Comparison of ENCODE assay signal across 23 cellular contexts in genomic region chr3:154745925-154746324, GRCh38.
DNase-seq lines count a peak whose midpoint lies in the region; ATAC-seq, FAIRE-seq and TF ChIP-seq lines count a peak whose summit lies in the region.
"Had no signal": no experiment of that assay in that cellular context is flagged by ENCODE, and none has a peak within 500 bp of the region (broad histone marks: within the 10 kb centered on the region; RNA-seq: fewer than 3 reads in every experiment).

No MANE protein-coding gene starts in this region.

- H2AFZ ChIP-seq in HepG2 (ENCODE audit: low read length): no peak overlapping the region
- H2AFZ ChIP-seq: parathyroid adenoma had no signal

- H3K9me3 ChIP-seq in HepG2 (ENCODE audit: low read length) (no peaks in the 10 kb centered on the region), right lobe of liver (no peaks in the 10 kb centered on the region), small intestine (ENCODE audit: control insufficient read depth, low read depth) (no peaks in the 10 kb centered on the region), kidney (ENCODE audit: control insufficient read depth in 1 of 2, low read length in 2 of 2) (no peaks in the 10 kb centered on the region)
- H3K9me3 ChIP-seq: esophagus squamous epithelium had no signal

- TF ChIP-seq POLR2A in HepG2 (IDR thresholded peaks at IDR 0.05; ENCODE audit: insufficient read depth in 1 of 2, low read depth in 2 of 2, low read length in 2 of 2) (no peak), right lobe of liver (IDR thresholded peaks at IDR 0.05) (no peak)

- H3K27me3 Mint-ChIP-seq in mesothelial cell of epicardium (ENCODE audit: low read depth): no peaks in the 10 kb centered on the region
- H3K27me3 Mint-ChIP-seq: activated T-helper 17 cell treated with anti-CD3 and anti-CD28 coated beads, Interleukin-2, amount 50 U/mL, for 72 hours; B cell; naive thymus-derived CD4-positive, alpha-beta T cell had no signal

- H3K4me1 Mint-ChIP-seq in mesothelial cell of epicardium: no peaks in the 10 kb centered on the region
- H3K4me1 Mint-ChIP-seq: activated T-helper 17 cell treated with anti-CD3 and anti-CD28 coated beads, Interleukin-2, amount 50 U/mL, for 72 hours; B cell; WTC11 had no signal

- no peaks in the 10 kb centered on the region for H3K79me2 ChIP-seq in HepG2 (ENCODE audit: insufficient read depth, low read length)
- H3K79me2 ChIP-seq: parathyroid adenoma had no signal

- H3K4me1 ChIP-seq in HepG2 (ENCODE audit: insufficient read depth, low read length): no peaks in the 10 kb centered on the region
- no peaks in the 10 kb centered on the region for H3K4me1 ChIP-seq in right lobe of liver
- H3K4me1 ChIP-seq in small intestine (ENCODE audit: control insufficient read depth in 2 of 2, insufficient read depth in 1 of 2, low read depth in 1 of 2, low read length in 1 of 2): no peaks in the 10 kb centered on the region
- H3K4me1 ChIP-seq in kidney (ENCODE audit: control insufficient read depth in 1 of 2, insufficient read depth in 1 of 2, low read depth in 1 of 2, low read length in 2 of 2): no peaks in the 10 kb centered on the region
- H3K4me1 ChIP-seq: esophagus squamous epithelium, parathyroid adenoma had no signal

- H3K27ac ChIP-seq in HepG2 (ENCODE audit: extremely low read length, insufficient read depth, low read length) (no peak overlapping the region), right lobe of liver (no peak overlapping the region), brain microvascular endothelial cell (no peak overlapping the region), small intestine (ENCODE audit: low read depth in 1 of 2, low read length in 1 of 2) (no peak overlapping the region), kidney (ENCODE audit: low read depth in 2 of 2, low read length in 2 of 2) (no peak overlapping the region)
- H3K27ac ChIP-seq: esophagus squamous epithelium, parathyroid adenoma had no signal

- CTCF ChIA-PET in HepG2 (lab: Yijun Ruan, JAX; ENCODE audit: low intra/inter-chr PET ratio, low total read pairs): no interaction called here

- intact Hi-C loops in HepG2 (cut with micrococcal nuclease; ENCODE audit: unreplicated experiment): no loop called here
- intact Hi-C loops in right lobe of liver (cut with DNase I): no loop called here
- intact Hi-C loops in kidney (cut with DNase I): no loop called here

- H3K36me3 Mint-ChIP-seq in mesothelial cell of epicardium: peaks cover 3% of the 10 kb centered on the region

- H3K27me3 ChIP-seq in HepG2 (ENCODE audit: control insufficient read depth in 1 of 2, insufficient read depth in 2 of 2, low read length in 2 of 2) (no peaks in the 10 kb centered on the region), right lobe of liver (no peaks in the 10 kb centered on the region), brain microvascular endothelial cell (replicated peaks) (no peaks in the 10 kb centered on the region), small intestine (ENCODE audit: control insufficient read depth in 2 of 2, insufficient read depth in 2 of 2, low read length in 2 of 2) (no peaks in the 10 kb centered on the region)
- H3K27me3 ChIP-seq: esophagus squamous epithelium had no signal

- no peak overlapping the region for H3K4me3 ChIP-seq in HepG2 (replicated peaks in 1 of 3; ENCODE audit: insufficient read depth in 1 of 3, low read depth in 2 of 3, low read length in 3 of 3)
- H3K4me3 ChIP-seq in right lobe of liver: no peak overlapping the region
- H3K4me3 ChIP-seq in brain microvascular endothelial cell (ENCODE audit: low read depth, low read length): no peak overlapping the region
- no peak overlapping the region for H3K4me3 ChIP-seq in small intestine (ENCODE audit: low read depth in 1 of 2, low read length in 2 of 2)
- no peak overlapping the region for H3K4me3 ChIP-seq in kidney (ENCODE audit: low read length in 2 of 2)
- H3K4me3 ChIP-seq: esophagus squamous epithelium, lung had no signal

- ATAC-seq in HepG2: no peak
- ATAC-seq in right lobe of liver: no peak
- no peak for ATAC-seq in HG02759 (IDR thresholded peaks at IDR 0.05; ENCODE audit: unreplicated experiment)
- ATAC-seq: activated T-helper 17 cell treated with anti-CD3 and anti-CD28 coated beads, Interleukin-2, amount 50 U/mL, for 72 hours; naive thymus-derived CD4-positive, alpha-beta T cell; WTC11 had no signal

- no peak overlapping the region for H3K9ac ChIP-seq in HepG2 (ENCODE audit: insufficient read depth, low read depth, low read length)
- H3K9ac ChIP-seq in kidney (ENCODE audit: low read length in 2 of 2): no peak overlapping the region
- H3K9ac ChIP-seq: parathyroid adenoma had no signal

- in situ Hi-C loops in HepG2 (cut with HindIII; ENCODE audit: extremely low pct_ligation_motif_present, low pct_unique_long_range_greater_than_20kb) (no loop called here), brain microvascular endothelial cell (cut with HindIII; ENCODE audit: low pct_ligation_motif_present, low sequenced_read_pairs) (no loop called here)

- 0% methylated on average over 1 of the region's 1 CpG for WGBS in HepG2 (ENCODE audit: low lambda C conversion rate)
- 23% methylated on average over 1 of the region's 1 CpG for WGBS in right lobe of liver (ENCODE audit: insufficient coverage, low coverage, low lambda C conversion rate, missing lambda C conversion rate)
- WGBS in small intestine, 3 donors: 19 to 38% (median 30%) methylated on average over 1 of the region's 1 CpG

- H3K27ac Mint-ChIP-seq in mesothelial cell of epicardium: no peak overlapping the region
- H3K27ac Mint-ChIP-seq: activated T-helper 17 cell treated with anti-CD3 and anti-CD28 coated beads, Interleukin-2, amount 50 U/mL, for 72 hours; B cell; naive thymus-derived CD4-positive, alpha-beta T cell; WTC11 had no signal

- TF ChIP-seq RAD21 in HepG2 (CRISPR knock-in tag; IDR thresholded peaks at IDR 0.05): no peak

- TF ChIP-seq CTCF in HepG2 (CRISPR knock-in tag; IDR thresholded peaks at IDR 0.05) (no peak), right lobe of liver (IDR thresholded peaks at IDR 0.05) (no peak), brain microvascular endothelial cell (IDR thresholded peaks at IDR 0.05; ENCODE audit: low read depth, low read length, missing control alignments) (peak; percentile 48), mesothelial cell of epicardium (IDR thresholded peaks at IDR 0.05; ENCODE audit: unreplicated experiment) (no peak), kidney (IDR thresholded peaks at IDR 0.05; ENCODE audit: borderline replicate concordance, extremely low read depth, insufficient read depth) (no peak)

- H3K36me3 ChIP-seq in HepG2 (replicated peaks in 1 of 2; ENCODE audit: control insufficient read depth in 1 of 2, insufficient read depth in 2 of 2, low read length in 2 of 2) (no peaks in the 10 kb centered on the region), right lobe of liver (no peaks in the 10 kb centered on the region), brain microvascular endothelial cell (replicated peaks) (no peaks in the 10 kb centered on the region), small intestine (ENCODE audit: control insufficient read depth in 2 of 2, insufficient read depth in 2 of 2, low read length in 2 of 2) (no peaks in the 10 kb centered on the region), kidney (ENCODE audit: control insufficient read depth in 1 of 2, insufficient read depth in 2 of 2, low read length in 2 of 2) (no peaks in the 10 kb centered on the region)
- H3K36me3 ChIP-seq: esophagus squamous epithelium had no signal

- BruUV-seq in HepG2 (replicated peaks; lab: Mats Ljungman, UMichigan): no TSS peak

- TF ChIP-seq EP300 in HepG2 (IDR thresholded peaks at IDR 0.05; ENCODE audit: low read depth in 2 of 2, low read length in 2 of 2): no peak
- TF ChIP-seq EP300 in HepG2 (CRISPR knock-in tag; IDR thresholded peaks at IDR 0.05; ENCODE audit: borderline replicate concordance): no peak

- no peaks in the 10 kb centered on the region for H4K20me1 ChIP-seq in HepG2 (ENCODE audit: insufficient read depth, low read length)

- H3K4me3 Mint-ChIP-seq in mesothelial cell of epicardium: no peak overlapping the region
- H3K4me3 Mint-ChIP-seq: activated T-helper 17 cell treated with anti-CD3 and anti-CD28 coated beads, Interleukin-2, amount 50 U/mL, for 72 hours; B cell; naive thymus-derived CD4-positive, alpha-beta T cell; WTC11 had no signal

- POLR2A ChIA-PET in HepG2 (lab: Yijun Ruan, JAX): no interaction called here

- no peak for DNase-seq in HepG2 (ENCODE audit: low spot score)
- DNase-seq in right lobe of liver: no peak
- DNase-seq in NCI-H1105 treated with DMSO at 0.1 percent for 48 hours (lab: John Stamatoyannopoulos, UW): peak; percentile 36
- DNase-seq in brain microvascular endothelial cell: no peak
- DNase-seq in mesothelial cell of epicardium (ENCODE audit: low spot score in 2 of 2, unreplicated experiment in 2 of 2): no peak
- DNase-seq in small intestine: no peak
- DNase-seq in kidney: no peak
- DNase-seq: activated CD8-positive, alpha-beta memory T cell treated with anti-CD3 and anti-CD28 coated beads for 24 hours; esophagus squamous epithelium; head of caudate nucleus; Kasumi-1; naive thymus-derived CD4-positive, alpha-beta T cell; NCI-H510A treated with DMSO at 0.1 percent for 48 hours; RPMI8226; stimulated activated CD4-positive, alpha-beta T cell treated with anti-CD3 and anti-CD28 coated beads, Interleukin-4, amount 100 ng/mL, for 1 hour; substantia nigra had no signal

- peaks cover 27% of the 10 kb centered on the region for H3K9me3 Mint-ChIP-seq in mesothelial cell of epicardium

- no peak for FAIRE-seq in HepG2 (lab: Jason Lieb, UNC)
- FAIRE-seq in small intestine (lab: Jason Lieb, UNC): no peak
- no peak for FAIRE-seq in kidney (lab: Jason Lieb, UNC)
- FAIRE-seq: H1 had no signal

- no peak overlapping the region for H3K4me2 ChIP-seq in HepG2 (ENCODE audit: low read depth, low read length)

TF ChIP-seq in HepG2, 621 proteins besides CTCF, POLR2A, EP300 and RAD21:
- TF ChIP-seq NONO (IDR thresholded peaks at IDR 0.05): no peak
- no peak for TF ChIP-seq NONO (CRISPR knock-in tag; conservative IDR thresholded peaks at IDR 0.05)
- TF ChIP-seq STAG1 (CRISPR knock-in tag; IDR thresholded peaks at IDR 0.05): peak; percentile 37
- no peak for TF ChIP-seq IRF9 (CRISPR knock-in tag; IDR thresholded peaks at IDR 0.05; ENCODE audit: borderline replicate concordance)
- TF ChIP-seq AGO1 (IDR thresholded peaks at IDR 0.05; ENCODE audit: low read depth, low read length, poor library complexity, severe bottlenecking): no peak
- TF ChIP-seq ZFP41 (CRISPR knock-in tag; IDR thresholded peaks at IDR 0.05; ENCODE audit: borderline replicate concordance): no peak
- TF ChIP-seq HNF4G (IDR thresholded peaks at IDR 0.05; ENCODE audit: borderline replicate concordance, low read depth, low read length): no peak
- TF ChIP-seq HNF4G (CRISPR knock-in tag; IDR thresholded peaks at IDR 0.05; ENCODE audit: borderline replicate concordance, low read depth): no peak
